Comparison of ENCODE assay signal across 8 cellular contexts in genomic region chr10:100006241-100006886, GRCh38. TPM values are rescaled to one million over a fixed set of nuclear protein-coding genes. Genes with fewer than 3 reads are reported as not detected.
A peak's percentile ranks its signal among the peaks of the same experiment; 100 is the strongest.
DNase-seq lines count a peak whose midpoint lies in the region; ATAC-seq, FAIRE-seq and TF ChIP-seq lines count a peak whose summit lies in the region.

No MANE protein-coding gene starts in this region.

- POLR2A ChIA-PET in Panc1 (lab: Charles Lee): interaction anchor here (0.6 to 0.7 kb wide), 2 partner anchors 101 to 219 kb away, joined by 5 to 13 read pairs; no protein-coding TSS in a partner anchor

- ATAC-seq in Panc1 (peak; percentile 70), esophagus mucosa (peak; percentile 85), sciatic nerve (peak; percentile 41), GM21619 (IDR thresholded peaks at IDR 0.05; ENCODE audit: unreplicated experiment) (no peak)

- H3K27ac ChIP-seq in Panc1 (ENCODE audit: low read length) (peak overlapping the region; percentile 99), kidney (ENCODE audit: low read depth in 2 of 2, low read length in 2 of 2) (no peak overlapping the region)

- H3K27me3 ChIP-seq in Panc1 (ENCODE audit: control insufficient read depth, insufficient read depth, low read length): no peaks in the 10 kb centered on the region

- H3K9me3 ChIP-seq in Panc1 (ENCODE audit: control insufficient read depth, insufficient read depth, low read depth, low read length) (peaks cover 2% of the 10 kb centered on the region; the same call in 1 of the 2 replicates), kidney (ENCODE audit: control insufficient read depth in 1 of 2, low read length in 2 of 2) (no peaks in the 10 kb centered on the region)

- in situ Hi-C loops in Panc1 (cut with HindIII; ENCODE audit: low pct_unique_long_range_greater_than_20kb, low sequenced_read_pairs): no loop called here

- CTCF ChIA-PET in Panc1 (lab: Charles Lee): interaction anchor here (1.1 kb wide), 1 partner anchor 11 kb away, joined by 4 read pairs; no protein-coding TSS in a partner anchor

- no peak overlapping the region for H3K9ac ChIP-seq in kidney (ENCODE audit: low read length in 2 of 2)

- no peak for TF ChIP-seq CTCF in Panc1 (IDR thresholded peaks at IDR 0.05)
- TF ChIP-seq CTCF in kidney (IDR thresholded peaks at IDR 0.05; ENCODE audit: borderline replicate concordance, extremely low read depth, insufficient read depth): no peak

- intact Hi-C loops in Panc1 (cut with micrococcal nuclease; ENCODE audit: unreplicated experiment) (no loop called here), sciatic nerve (cut with DNase I) (no loop called here), kidney (cut with DNase I) (no loop called here)

- no peak for FAIRE-seq in kidney (lab: Jason Lieb, UNC)

- DNase-seq in activated CD4-positive, alpha-beta T cell treated with anti-CD3 and anti-CD28 coated beads for 48 hours: peak; percentile 24
- no peak for DNase-seq in activated CD4-positive, alpha-beta T cell treated with anti-CD3 and anti-CD28 coated beads for 1 hour
- DNase-seq in Panc1 (ENCODE audit: low read depth, low spot score): peak; percentile 92
- no peak for DNase-seq in sciatic nerve (ENCODE audit: low spot score)
- DNase-seq in ecto neural progenitor cell (ENCODE audit: low spot score): no peak
- DNase-seq in kidney: no peak

- H3K36me3 ChIP-seq in Panc1 (ENCODE audit: control insufficient read depth, insufficient read depth, low read length): peaks cover 11% of the 10 kb centered on the region; the same call in 1 of the 2 replicates
- no peaks in the 10 kb centered on the region for H3K36me3 ChIP-seq in kidney (ENCODE audit: control insufficient read depth in 1 of 2, insufficient read depth in 2 of 2, low read length in 2 of 2)

- no TSS peak for BruUV-seq in Panc1 (replicated peaks; lab: Mats Ljungman, UMichigan)

- H3K4me1 ChIP-seq in Panc1 (ENCODE audit: control insufficient read depth, insufficient read depth, low read length) (peaks cover 60% of the 10 kb centered on the region), kidney (ENCODE audit: control insufficient read depth in 1 of 2, insufficient read depth in 1 of 2, low read depth in 1 of 2, low read length in 2 of 2) (peaks cover 10 to 12% of the 10 kb centered on the region in 2 donors)

- peak overlapping the region; percentile 77 to 91 for H3K4me3 ChIP-seq in Panc1 (ENCODE audit: low read depth in 2 of 2, low read length in 2 of 2)
- no peak overlapping the region for H3K4me3 ChIP-seq in kidney (ENCODE audit: low read length in 2 of 2)

RNA-seq across cellular contexts. Expression of gene DNMBP, which starts 3.4 kb away (rescaled TPM):
- total RNA-seq in Panc1 (2021; ENCODE audit: unreplicated experiment): 39.3 TPM
- polyA plus RNA-seq in Panc1 (2012; ENCODE audit: insufficient read length): 21.7 TPM
- 12.4 TPM for total RNA-seq in esophagus mucosa
- total RNA-seq in sciatic nerve: 26.8 TPM
- total RNA-seq in kidney: 23.7 TPM
- 11.6 TPM for polyA plus RNA-seq in kidney (ENCODE audit: insufficient read depth, low read depth, low replicate concordance)

Comparison
In these comparisons a context has a peak if more than half of its experiments do, and no peak if none do; other contexts are left out.
1. DNase-seq: peak in activated CD4-positive, alpha-beta T cell treated with anti-CD3 and anti-CD28 coated beads for 48 hours (single experiment) and Panc1 (single experiment); none in activated CD4-positive, alpha-beta T cell treated with anti-CD3 and anti-CD28 coated beads for 1 hour (single experiment), sciatic nerve (single experiment), ecto neural progenitor cell (single experiment) and kidney (single experiment).
2. H3K4me3 ChIP-seq: peak in Panc1 (2 of 2); none in kidney (0 of 2).